In the genomic region with DNA sequence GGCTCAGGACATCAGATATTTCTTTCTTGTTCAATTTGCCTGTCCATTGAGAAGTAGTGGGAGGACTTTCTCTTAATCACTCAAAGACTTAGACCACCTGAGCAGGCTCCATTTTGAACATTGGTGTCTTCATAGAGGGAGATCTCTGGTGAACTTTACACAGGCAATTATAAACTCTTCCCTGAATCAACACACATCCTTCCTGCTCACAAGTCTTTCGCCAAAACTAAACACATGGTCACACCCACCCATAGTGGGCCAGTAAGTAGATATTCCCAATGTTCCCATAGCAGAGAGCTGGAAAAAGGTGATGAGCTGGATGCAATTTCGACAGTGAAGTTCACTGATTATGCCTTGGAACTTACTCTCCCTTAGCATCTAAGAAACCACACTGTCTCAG, we compare ENCODE assay signal across 21 cellular contexts. TPM values are rescaled to one million over a fixed set of nuclear protein-coding genes. Genes with fewer than 3 reads are reported as not detected.
DNase-seq lines count a peak whose midpoint lies in the region; ATAC-seq, FAIRE-seq and TF ChIP-seq lines count a peak whose summit lies in the region.
"Had no signal": no experiment of that assay in that cellular context is flagged by ENCODE, and none has a peak within 500 bp of the region (broad histone marks: within the 10 kb centered on the region; RNA-seq: fewer than 3 reads in every experiment).

No MANE protein-coding gene starts in this region.

- DNase-seq in GM12892 (ENCODE audit: insufficient read length) (no peak), H9 (no peak), K562 (ENCODE audit: extremely low read depth in 1 of 4, low spot score in 3 of 4) (no peak), immature natural killer cell (no peak), NCI-H446 (lab: John Stamatoyannopoulos, UW) (no peak)
- DNase-seq in CD8-positive, alpha-beta T cell, result no peak
- DNase-seq: ACHN; BE2C; Calu3; CD4-positive, alpha-beta T cell; DMS79 treated with DMSO at 0.1 percent for 48 hours; GF-D8; GOT3; H7; KG1 had no signal

- no peaks in the 10 kb centered on the region for H3K36me3 ChIP-seq in K562 (ENCODE audit: control insufficient read depth, insufficient read depth, low read length)
- no peaks in the 10 kb centered on the region for H3K36me3 ChIP-seq in CD8-positive, alpha-beta T cell (ENCODE audit: insufficient read depth, low read length)
- H3K36me3 ChIP-seq: BE2C had no signal

- CTCF ChIA-PET in K562 (lab: Yijun Ruan, JAX; ENCODE audit: low intra/inter-chr PET ratio), result interaction anchor here (0.6 kb wide), 1 partner anchor 336 kb away, joined by 3 read pairs; no protein-coding TSS in a partner anchor
- CTCF ChIA-PET in CD8-positive, alpha-beta T cell (lab: Charles Lee), result no interaction called here

- H3K27me3 ChIP-seq in H9 (ENCODE audit: insufficient read depth, low read length) (no peaks in the 10 kb centered on the region), K562 (ENCODE audit: control insufficient read depth in 2 of 2, insufficient read depth in 2 of 2, low read length in 2 of 2) (no peaks in the 10 kb centered on the region)
- no peaks in the 10 kb centered on the region for H3K27me3 ChIP-seq in CD8-positive, alpha-beta T cell (ENCODE audit: insufficient read depth, low read length)
- H3K27me3 ChIP-seq: BE2C had no signal

- H3K9me3 Mint-ChIP-seq in H9 (no peaks in the 10 kb centered on the region), immature natural killer cell (peaks cover 0 to 5% (median 0%) of the 10 kb centered on the region in 6 donors)
- H3K9me3 Mint-ChIP-seq in stimulated activated memory B cell treated with anti-CD40 and anti-IgM and Interleukin-4, amounts not matched to agents 10 μg/mL and 1 μg/mL and 100 μg/mL, for 72 hours, result no peaks in the 10 kb centered on the region
- no peaks in the 10 kb centered on the region for H3K9me3 Mint-ChIP-seq in CD8-positive, alpha-beta T cell
- H3K9me3 Mint-ChIP-seq: CD4-positive, alpha-beta T cell; IgD-negative memory B cell had no signal

- H2BK120ac ChIP-seq in H9 (ENCODE audit: low read depth, low read length, poor library complexity, severe bottlenecking), result no peak overlapping the region

- no peak overlapping the region for H3K18ac ChIP-seq in H9 (ENCODE audit: insufficient read length, low read depth, low read length)

- H3K4me3 Mint-ChIP-seq in H9 (no peak overlapping the region), immature natural killer cell (no peak overlapping the region)
- no peak overlapping the region for H3K4me3 Mint-ChIP-seq in stimulated activated memory B cell treated with anti-CD40 and anti-IgM and Interleukin-4, amounts not matched to agents 10 μg/mL and 1 μg/mL and 100 μg/mL, for 72 hours
- no peak overlapping the region for H3K4me3 Mint-ChIP-seq in CD8-positive, alpha-beta T cell
- H3K4me3 Mint-ChIP-seq: CD4-positive, alpha-beta T cell; IgD-negative memory B cell had no signal

- H3K56ac ChIP-seq in H9 (ENCODE audit: insufficient read length, low read depth, low read length), result no peak overlapping the region

- H3K4me2 ChIP-seq in H9 (ENCODE audit: insufficient read depth, insufficient read length, low read length) (no peak overlapping the region), K562 (ENCODE audit: insufficient read depth, low read length) (no peak overlapping the region)

- no TSS peak for BruUV-seq in K562 (replicated peaks; lab: Mats Ljungman, UMichigan)

- H2AK5ac ChIP-seq in H9 (ENCODE audit: insufficient read length, low read length), result no peak overlapping the region

- TF ChIP-seq RAD21 in K562 (CRISPR knock-in tag; conservative IDR thresholded peaks at IDR 0.05 in 1 of 2, IDR thresholded peaks at IDR 0.05 in 1 of 2), result no peak

- no peaks in the 10 kb centered on the region for H3K36me3 Mint-ChIP-seq in H9 (ENCODE audit: insufficient read depth in 1 of 3, low read depth in 3 of 3)
- H3K36me3 Mint-ChIP-seq in stimulated activated memory B cell treated with anti-CD40 and anti-IgM and Interleukin-4, amounts not matched to agents 10 μg/mL and 1 μg/mL and 100 μg/mL, for 72 hours, result peaks cover 4% of the 10 kb centered on the region
- no peaks in the 10 kb centered on the region for H3K36me3 Mint-ChIP-seq in immature natural killer cell
- no peaks in the 10 kb centered on the region for H3K36me3 Mint-ChIP-seq in CD8-positive, alpha-beta T cell

- no peak overlapping the region for H3K23ac ChIP-seq in H9 (ENCODE audit: insufficient read length, low read depth, low read length)

- TF ChIP-seq POLR2A in GM12892 (IDR thresholded peaks at IDR 0.05; ENCODE audit: low read depth, low read length), result no peak
- TF ChIP-seq POLR2A in K562 (conservative IDR thresholded peaks at IDR 0.05), result no peak

- no peaks in the 10 kb centered on the region for H3K79me1 ChIP-seq in H9 (ENCODE audit: insufficient read depth, low read depth, low read length, poor library complexity, severe bottlenecking)

- H3K23me2 ChIP-seq in H9 (ENCODE audit: insufficient read length, low read depth, low read length, poor library complexity, severe bottlenecking), result no peaks in the 10 kb centered on the region

- no peak overlapping the region for H2BK15ac ChIP-seq in H9 (ENCODE audit: low read depth, low read length)

- H4K8ac ChIP-seq in H9 (replicated peaks; ENCODE audit: insufficient read length, low read depth, low read length), result peak overlapping the region; percentile 60

- WGBS in H9 (ENCODE audit: extremely low coverage, insufficient read length, low lambda C conversion rate), result no CpG with 5 or more reads among the region's 2 CpGs
- 57% methylated on average over 2 of the region's 2 CpGs for WGBS in K562 (ENCODE audit: insufficient coverage, low coverage, missing lambda C conversion rate)

- H3K79me2 ChIP-seq in H9 (ENCODE audit: insufficient read depth, low read length) (no peaks in the 10 kb centered on the region), K562 (ENCODE audit: control insufficient read depth, insufficient read depth, low read length) (no peaks in the 10 kb centered on the region)

- no peak overlapping the region for H2BK20ac ChIP-seq in H9 (ENCODE audit: low read depth, low read length, poor library complexity, severe bottlenecking)

- H2AFZ ChIP-seq in H9 (ENCODE audit: low read length) (no peak overlapping the region), K562 (ENCODE audit: low read depth, low read length) (peak overlapping the region; percentile 58)

- TF ChIP-seq CTCF in H9 (conservative IDR thresholded peaks at IDR 0.05) (no peak), K562 (IDR thresholded peaks at IDR 0.05 in 2 of 3, conservative IDR thresholded peaks at IDR 0.05 in 1 of 3; ENCODE audit: insufficient read depth in 2 of 3, low read depth in 1 of 3, low read length in 3 of 3) (no peak)
- TF ChIP-seq CTCF in CD8-positive, alpha-beta T cell (IDR thresholded peaks at IDR 0.05), result no peak

- H3K4me3 ChIP-seq in K562, result no peak overlapping the region
- no peak overlapping the region for H3K4me3 ChIP-seq in CD8-positive, alpha-beta T cell (ENCODE audit: low read depth, low read length)

- H2BK12ac ChIP-seq in H9 (ENCODE audit: insufficient read length, low read depth, low read length), result no peak overlapping the region

- no peak for TF ChIP-seq EP300 in K562 (IDR thresholded peaks at IDR 0.05; ENCODE audit: low read length)

- H3K27me3 Mint-ChIP-seq in H9 (ENCODE audit: low read depth) (no peaks in the 10 kb centered on the region), immature natural killer cell (ENCODE audit: low read depth in 3 of 3) (peaks cover 0 to 3% (median 2%) of the 10 kb centered on the region in 3 donors)
- no peaks in the 10 kb centered on the region for H3K27me3 Mint-ChIP-seq in stimulated activated memory B cell treated with anti-CD40 and anti-IgM and Interleukin-4, amounts not matched to agents 10 μg/mL and 1 μg/mL and 100 μg/mL, for 72 hours
- no peaks in the 10 kb centered on the region for H3K27me3 Mint-ChIP-seq in CD8-positive, alpha-beta T cell (ENCODE audit: low read depth)
- H3K27me3 Mint-ChIP-seq: CD4-positive, alpha-beta T cell; IgD-negative memory B cell had no signal

- no peaks in the 10 kb centered on the region for H3K9me1 ChIP-seq in K562 (ENCODE audit: control insufficient read depth, insufficient read depth, low read length)

- H4K20me1 ChIP-seq in H9 (ENCODE audit: control insufficient read depth, insufficient read depth, insufficient read length) (no peaks in the 10 kb centered on the region), K562 (replicated peaks; ENCODE audit: control insufficient read depth, insufficient read depth, low read length) (no peaks in the 10 kb centered on the region)

- peaks cover under 1 to 10% of the 10 kb centered on the region in 2 experiments; a peak in 2 of 4 replicates for H3K4me1 Mint-ChIP-seq in H9
- peaks cover 21% of the 10 kb centered on the region for H3K4me1 Mint-ChIP-seq in stimulated activated memory B cell treated with anti-CD40 and anti-IgM and Interleukin-4, amounts not matched to agents 10 μg/mL and 1 μg/mL and 100 μg/mL, for 72 hours
- peaks cover 9% of the 10 kb centered on the region in 2 donors for H3K4me1 Mint-ChIP-seq in immature natural killer cell
- H3K4me1 Mint-ChIP-seq in CD8-positive, alpha-beta T cell (ENCODE audit: low read depth), result no peaks in the 10 kb centered on the region

- H3K4me1 ChIP-seq in H9 (ENCODE audit: insufficient read depth, low read length) (no peaks in the 10 kb centered on the region), K562 (replicated peaks in 1 of 2; ENCODE audit: control insufficient read depth in 2 of 2, insufficient read depth in 2 of 2, low read length in 2 of 2) (peaks cover 0 to 53% of the 10 kb centered on the region in 2 experiments; a peak in 4 of 5 replicates)
- H3K4me1 ChIP-seq in CD8-positive, alpha-beta T cell (ENCODE audit: insufficient read depth, low read length), result no peaks in the 10 kb centered on the region

- H4K5ac ChIP-seq in H9 (ENCODE audit: insufficient read length, low read depth, low read length), result no peak overlapping the region

- intact Hi-C loops in K562 (cut with micrococcal nuclease), result no loop called here
- intact Hi-C loops in CD8-positive, alpha-beta T cell (cut with DNase I, micrococcal nuclease), result no loop called here

- in situ Hi-C loops in K562 (cut with MboI), result no loop called here

- H3K4ac ChIP-seq in H9 (ENCODE audit: low read depth, low read length), result no peak overlapping the region

- H2BK5ac ChIP-seq in H9 (ENCODE audit: insufficient read length, low read length), result no peak overlapping the region

- no peak for ATAC-seq in K562
- ATAC-seq in stimulated activated memory B cell treated with anti-CD40 and anti-IgM and Interleukin-4, amounts not matched to agents 10 μg/mL and 1 μg/mL and 100 μg/mL, for 72 hours, result no peak
- ATAC-seq in CD8-positive, alpha-beta T cell, result no peak

- H3K27ac ChIP-seq in H9 (ENCODE audit: insufficient read length, low read depth, low read length), result no peak overlapping the region
- no peak overlapping the region for H3K27ac ChIP-seq in K562 (ENCODE audit: extremely low read depth, low read depth, low read length)
- H3K27ac ChIP-seq in CD8-positive, alpha-beta T cell (ENCODE audit: low read depth, low read length), result no peak overlapping the region
- H3K27ac ChIP-seq: C4-2B, HL-60 had no signal

- POLR2A ChIA-PET in K562 (lab: Yijun Ruan, JAX), result interaction anchor here (1.8 kb wide), 1 partner anchor 8 kb away, joined by 4 read pairs; a partner anchor contains a TSS
- POLR2A ChIA-PET in CD8-positive, alpha-beta T cell (lab: Charles Lee), result no interaction called here

- FAIRE-seq in GM12892 (lab: Jason Lieb, UNC) (peak; percentile 51), K562 (lab: Jason Lieb, UNC) (no peak)
- FAIRE-seq: A204.1 had no signal

- H3K9ac ChIP-seq in H9 (ENCODE audit: extremely low read depth, insufficient read length, low read length) (no peak overlapping the region), K562 (ENCODE audit: insufficient read depth in 1 of 2, low read depth in 2 of 2, low read length in 2 of 2) (no peak overlapping the region)

- no peak overlapping the region for H3K14ac ChIP-seq in H9 (ENCODE audit: insufficient read depth, low read length)

- H3K27ac Mint-ChIP-seq in H9 (no peak overlapping the region), immature natural killer cell (no peak overlapping the region)
- peak overlapping the region; percentile 23 for H3K27ac Mint-ChIP-seq in stimulated activated memory B cell treated with anti-CD40 and anti-IgM and Interleukin-4, amounts not matched to agents 10 μg/mL and 1 μg/mL and 100 μg/mL, for 72 hours
- H3K27ac Mint-ChIP-seq in CD8-positive, alpha-beta T cell, result no peak overlapping the region
- H3K27ac Mint-ChIP-seq: CD4-positive, alpha-beta T cell; IgD-negative memory B cell had no signal

- H4K91ac ChIP-seq in H9 (ENCODE audit: insufficient read length, low read depth, low read length), result no peak overlapping the region

- H3K9me3 ChIP-seq in H9 (ENCODE audit: control insufficient read depth, low read depth, low read length) (no peaks in the 10 kb centered on the region), K562 (replicated peaks; ENCODE audit: control insufficient read depth, insufficient read depth, low read depth, low read length) (no peaks in the 10 kb centered on the region)
- no peaks in the 10 kb centered on the region for H3K9me3 ChIP-seq in CD8-positive, alpha-beta T cell (ENCODE audit: low read length)
- H3K9me3 ChIP-seq: BE2C had no signal

- no peak overlapping the region for H3T11ph ChIP-seq in H9 (ENCODE audit: low read length)

RNA-seq across cellular contexts. Expression of a gene that starts 8.2 kb away (rescaled TPM):
- polyA plus RNA-seq in GM12892 (2012; ENCODE audit: missing spikeins), result 12.8 TPM
- total RNA-seq in H9 (2021) (9.8 and 11.0 TPM in 2 replicates), K562 (2014; rRNA removed) (10.4 and 12.6 TPM in 2 replicates), K562 (2014; rRNA removed; fragmentation: Illumina TruSeq; extraction: Trizol) (30.2 and 36.7 TPM in 2 replicates), K562 (2015; rRNA removed; fragmentation: Illumina TruSeq; extraction: Trizol) (16.7 and 17.8 TPM in 2 replicates), K562 (2021) (16.1 and 20.4 TPM in 2 replicates)
- total RNA-seq in K562 (2011; cell fraction: chromatin; rRNA removed; ENCODE audit: low replicate concordance), result 22.2 and 81.4 TPM in 2 replicates
- 6.7 and 10.3 TPM in 2 replicates for total RNA-seq in K562 (2011; cell fraction: nucleolus; rRNA removed)
- 21.9 and 60.5 TPM in 2 replicates for total RNA-seq in K562 (2011; cell fraction: nucleoplasm; rRNA removed)
- polyA plus RNA-seq in K562 (2011; rRNA removed) (5.1 and 12.7 TPM in 2 replicates), K562 (2014; fragmentation: Illumina TruSeq; extraction: Trizol) (9.1 and 9.6 TPM in 2 replicates), K562 (2014; fragmentation: Nextera tagmentation; extraction: Ambion mirVana) (1 to 10 TPM; 7.5 to 8.6 TPM), K562 (2014; rRNA removed) (4.4 and 5.9 TPM in 2 replicates), immature natural killer cell (1 to 10 TPM in 1 of 3 donors, under 1 TPM in 1, not detected in 1; 0.03 to 1.6 TPM)
- 1.9 and 2.4 TPM in 2 replicates for polyA plus RNA-seq in K562 (2011; cell fraction: cytosol; rRNA removed)
- 4.5 and 6.4 TPM in 2 replicates for polyA plus RNA-seq in K562 (2011; cell fraction: nucleus; rRNA removed)
- 5.6 and 6.9 TPM in 2 replicates for polyA plus RNA-seq in K562 (2012)
- 25.1 and 40.4 TPM in 2 replicates for polyA minus RNA-seq in K562 (2011; rRNA and poly(A)+ RNA removed)
- 9.4 and 19.5 TPM in 2 replicates for polyA minus RNA-seq in K562 (2011; cell fraction: cytosol; rRNA and poly(A)+ RNA removed)
- 13.6 and 17.3 TPM in 2 replicates for polyA minus RNA-seq in K562 (2011; cell fraction: nucleus; rRNA and poly(A)+ RNA removed)
- under 1 TPM; 0.06 to 0.14 TPM for total RNA-seq in CD8-positive, alpha-beta T cell
- total RNA-seq: HT1080 had no signal
